ENCODE assay signal across 8 cellular contexts in the genomic region with DNA sequence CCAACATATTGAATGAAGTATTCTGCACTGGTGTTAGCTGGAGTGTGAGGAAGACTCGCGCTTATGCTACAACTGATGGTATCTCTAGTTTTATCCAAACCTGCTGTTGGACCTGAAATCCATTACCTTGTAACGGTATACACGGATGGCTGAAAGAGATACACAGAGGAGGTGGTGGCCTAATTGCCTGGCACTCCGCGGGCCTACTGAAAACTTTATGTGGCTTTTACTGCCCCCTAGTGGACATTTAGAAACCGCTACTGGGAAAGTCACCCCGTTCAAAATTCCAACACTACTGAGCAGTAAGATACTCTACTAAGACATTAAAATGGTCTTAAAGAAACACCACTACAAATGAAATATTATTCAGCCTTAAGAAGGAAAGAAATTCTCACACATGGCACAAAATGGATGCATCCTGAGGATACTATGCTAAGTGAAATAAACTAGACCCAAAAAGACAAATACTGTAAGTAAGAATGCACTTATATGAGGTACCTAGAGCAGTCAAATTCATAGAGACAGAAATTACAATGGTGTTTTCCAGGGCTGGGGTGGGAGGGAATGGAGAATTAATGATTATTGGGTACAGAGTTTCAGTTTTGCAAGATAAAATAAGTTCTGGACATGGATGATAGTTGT.
A peak's percentile ranks its signal among the peaks of the same experiment; 100 is the strongest.
DNase-seq lines count a peak whose midpoint lies in the region; ATAC-seq and TF ChIP-seq lines count a peak whose summit lies in the region.

No MANE protein-coding gene starts in this region.

- peak; percentile 85 for ATAC-seq in activated CD4-positive, alpha-beta T cell treated with anti-CD3 and anti-CD28 coated beads for 36 hours
- ATAC-seq in HG02642 (IDR thresholded peaks at IDR 0.05; ENCODE audit: poor library complexity, unreplicated experiment) = no peak

- TF ChIP-seq CTCF in LNCAP (IDR thresholded peaks at IDR 0.05) = peak; percentile 71
- peak; percentile 86 for TF ChIP-seq CTCF in left ventricle myocardium inferior (IDR thresholded peaks at IDR 0.05; ENCODE audit: borderline replicate concordance)

- no peaks in the 10 kb centered on the region for H3K9me3 ChIP-seq in left ventricle myocardium inferior (replicated peaks)

- DNase-seq in activated CD4-positive, alpha-beta T cell treated with anti-CD3 and anti-CD28 coated beads for 36 hours = peak; percentile 62
- no peak for DNase-seq in activated CD4-positive, alpha-beta T cell treated with anti-CD3 and anti-CD28 coated beads for 1 hour
- DNase-seq in RKO (ENCODE audit: low spot score) = peak; percentile 86
- peak; percentile 60 for DNase-seq in amniotic epithelial cell (ENCODE audit: low read depth)
- peak; percentile 49 for DNase-seq in left ventricle myocardium inferior
- DNase-seq in retina = peak; percentile 73

- no peak overlapping the region for H3K27ac ChIP-seq in left ventricle myocardium inferior (replicated peaks)

- peaks cover 11% of the 10 kb centered on the region for H3K36me3 ChIP-seq in left ventricle myocardium inferior

- no peaks in the 10 kb centered on the region for H3K9me3 Mint-ChIP-seq in activated CD4-positive, alpha-beta T cell treated with anti-CD3 and anti-CD28 coated beads for 36 hours (ENCODE audit: low read depth)

- H3K36me3 Mint-ChIP-seq in activated CD4-positive, alpha-beta T cell treated with anti-CD3 and anti-CD28 coated beads for 36 hours (ENCODE audit: low read depth) = no peaks in the 10 kb centered on the region

- H3K4me3 Mint-ChIP-seq in activated CD4-positive, alpha-beta T cell treated with anti-CD3 and anti-CD28 coated beads for 36 hours = no peak overlapping the region

- no peaks in the 10 kb centered on the region for H3K4me1 Mint-ChIP-seq in activated CD4-positive, alpha-beta T cell treated with anti-CD3 and anti-CD28 coated beads for 36 hours

- intact Hi-C loops in activated CD4-positive, alpha-beta T cell treated with anti-CD3 and anti-CD28 coated beads for 36 hours (cut with DNase I, micrococcal nuclease) = loop anchor here (1.0 to 10.0 kb wide), 10 partner anchors 158 to 446 kb away; no protein-coding TSS in a partner anchor
- intact Hi-C loops in left ventricle myocardium inferior (cut with micrococcal nuclease) = loop anchor here (5.0 kb wide), 2 partner anchors 305 to 445 kb away; no protein-coding TSS in a partner anchor

- H3K27me3 ChIP-seq in left ventricle myocardium inferior (ENCODE audit: low read depth) = no peaks in the 10 kb centered on the region

- H3K4me3 ChIP-seq in left ventricle myocardium inferior = no peak overlapping the region

- no peak overlapping the region for H3K27ac Mint-ChIP-seq in activated CD4-positive, alpha-beta T cell treated with anti-CD3 and anti-CD28 coated beads for 36 hours

- POLR2A ChIA-PET in activated CD4-positive, alpha-beta T cell treated with anti-CD3 and anti-CD28 coated beads for 36 hours (lab: Charles Lee) = no interaction called here

- peaks cover 22% of the 10 kb centered on the region for H3K4me1 ChIP-seq in left ventricle myocardium inferior

- no peaks in the 10 kb centered on the region for H3K27me3 Mint-ChIP-seq in activated CD4-positive, alpha-beta T cell treated with anti-CD3 and anti-CD28 coated beads for 36 hours

- CTCF ChIA-PET in activated CD4-positive, alpha-beta T cell treated with anti-CD3 and anti-CD28 coated beads for 36 hours (lab: Charles Lee) = interaction anchor here (0.6 to 1.4 kb wide), 4 partner anchors 9 to 315 kb away, joined by 3 to 6 read pairs (median 4); no protein-coding TSS in a partner anchor
